In genomic region chr4:154018659-154019058, GRCh38 we compare ENCODE assay signal across 13 cellular contexts.
DNase-seq lines count a peak whose midpoint lies in the region; ATAC-seq, FAIRE-seq and TF ChIP-seq lines count a peak whose summit lies in the region.
"Had no signal": no experiment of that assay in that cellular context is flagged by ENCODE, and none has a peak within 500 bp of the region (broad histone marks: within the 10 kb centered on the region; RNA-seq: fewer than 3 reads in every experiment).

No MANE protein-coding gene starts in this region.

- H3K27me3 ChIP-seq in pancreas: no peaks in the 10 kb centered on the region
- H3K27me3 ChIP-seq in upper lobe of right lung: no peaks in the 10 kb centered on the region
- H3K27me3 ChIP-seq: tibial nerve had no signal

- POLR2A ChIA-PET in HEK293 (lab: Yijun Ruan, JAX): no interaction called here

- H3K4me3 ChIP-seq in HEK293 (ENCODE audit: low read depth, low read length): no peak overlapping the region
- no peak overlapping the region for H3K4me3 ChIP-seq in pancreas
- H3K4me3 ChIP-seq in upper lobe of right lung: no peak overlapping the region
- H3K4me3 ChIP-seq: tibial nerve had no signal

- WGBS in pancreas, 2 donors: 64 to 67% methylated on average over 4 of the region's 4 CpGs

- H3K9me3 ChIP-seq in HEK293 (ENCODE audit: control insufficient read depth, insufficient read depth, low read depth, low read length): no peaks in the 10 kb centered on the region
- no peaks in the 10 kb centered on the region for H3K9me3 ChIP-seq in pancreas
- no peaks in the 10 kb centered on the region for H3K9me3 ChIP-seq in upper lobe of right lung
- H3K9me3 ChIP-seq: neutrophil, tibial nerve had no signal

- TF ChIP-seq CTCF in HEK293 (tag by site-specific recombination; IDR thresholded peaks at IDR 0.05) (no peak), pancreas (IDR thresholded peaks at IDR 0.05) (no peak), upper lobe of right lung (IDR thresholded peaks at IDR 0.05) (no peak)

- ATAC-seq in pancreas (no peak), Right ventricle myocardium superior (ENCODE audit: poor library complexity) (no peak), upper lobe of right lung (no peak)
- ATAC-seq: esophagus mucosa had no signal

- FAIRE-seq in pancreas (lab: Jason Lieb, UNC) (no peak), RCC 7860 (lab: Jason Lieb, UNC) (no peak)

- no peak overlapping the region for H3K27ac ChIP-seq in HEK293 (ENCODE audit: extremely low read depth, low read depth, low read length)
- no peak overlapping the region for H3K27ac ChIP-seq in pancreas
- no peak overlapping the region for H3K27ac ChIP-seq in upper lobe of right lung
- H3K27ac ChIP-seq: neutrophil, tibial nerve had no signal

- CTCF ChIA-PET in HEK293 (lab: Yijun Ruan, JAX): interaction anchor here (0.5 to 0.9 kb wide), 4 partner anchors 222 to 710 kb away, joined by 3 to 5 read pairs (median 4); no protein-coding TSS in a partner anchor

- H3K4me1 ChIP-seq in HEK293 (ENCODE audit: control insufficient read depth, insufficient read depth, low read length) (peaks cover 2% of the 10 kb centered on the region; the same call in 1 of the 2 replicates), pancreas (no peaks in the 10 kb centered on the region), upper lobe of right lung (no peaks in the 10 kb centered on the region)

- intact Hi-C loops in pancreas (cut with DNase I): no loop called here
- intact Hi-C loops in Right ventricle myocardium superior (cut with DNase I): no loop called here
- intact Hi-C loops in upper lobe of right lung (cut with DNase I): no loop called here

- H3K36me3 ChIP-seq in HEK293 (ENCODE audit: control insufficient read depth in 2 of 2, insufficient read depth in 1 of 2, low read length in 2 of 2): no peaks in the 10 kb centered on the region
- H3K36me3 ChIP-seq in pancreas: no peaks in the 10 kb centered on the region
- no peaks in the 10 kb centered on the region for H3K36me3 ChIP-seq in upper lobe of right lung
- H3K36me3 ChIP-seq: neutrophil, tibial nerve had no signal

- DNase-seq in Ammon's horn (ENCODE audit: low spot score): peak; percentile 16
- peak; percentile 26 for DNase-seq in activated T-cell treated with anti-CD3 and anti-CD28 coated beads, Interleukin-2, amount 50 U/mL, for 1 hour
- peak; percentile 26 for DNase-seq in medulla oblongata (ENCODE audit: extremely low spot score)
- DNase-seq in pancreas: no peak
- no peak for DNase-seq in Right ventricle myocardium superior
- no peak for DNase-seq in RCC 7860 (ENCODE audit: low spot score)
- DNase-seq in upper lobe of right lung: no peak
- DNase-seq: NCI-H2171 treated with DMSO at 0.1 percent for 48 hours, SHP77 had no signal

TF ChIP-seq in HEK293, 187 proteins besides CTCF, POLR2A, EP300 and RAD21:
- TF ChIP-seq ZBTB44 (tag by site-specific recombination; IDR thresholded peaks at IDR 0.05): no peak
- 0 out of 2 replicates have a peak, but pooled peaks have one; percentile 20 for TF ChIP-seq ZBTB17 (tag by site-specific recombination; IDR thresholded peaks at IDR 0.05)

Comparison
In these comparisons a context has a peak if more than half of its experiments do, and no peak if none do; other contexts are left out.
1. DNase-seq: peak in Ammon's horn (single experiment), activated T-cell treated with anti-CD3 and anti-CD28 coated beads, Interleukin-2, amount 50 U/mL, for 1 hour (single experiment) and medulla oblongata (single experiment); none in pancreas (0 of 6), Right ventricle myocardium superior (single experiment), RCC 7860 (single experiment) and upper lobe of right lung (single experiment).